Comparison of ENCODE assay signal across 20 cellular contexts in the genomic region with DNA sequence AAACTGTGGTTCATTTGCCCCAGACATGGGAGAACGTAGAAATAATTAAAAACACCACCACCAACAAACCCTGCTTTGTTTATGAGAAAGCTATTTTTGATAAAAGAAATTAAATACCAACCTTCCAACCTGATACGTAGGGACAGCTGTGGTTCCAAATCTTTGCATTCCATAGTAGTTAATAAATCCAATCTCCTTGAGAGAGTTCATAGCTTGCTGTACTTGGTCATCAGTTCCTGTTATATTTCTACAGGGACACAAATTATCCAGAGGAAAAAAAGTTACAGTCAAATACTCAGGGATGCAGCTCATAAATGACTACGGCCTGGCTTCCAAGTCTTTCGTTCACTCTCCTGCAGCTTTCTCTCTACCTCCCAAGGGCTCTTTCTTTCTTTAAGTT. TPM values are rescaled to one million over a fixed set of nuclear protein-coding genes. Genes with fewer than 3 reads are reported as not detected.
DNase-seq lines count a peak whose midpoint lies in the region; ATAC-seq and TF ChIP-seq lines count a peak whose summit lies in the region.
"Had no signal": no experiment of that assay in that cellular context is flagged by ENCODE, and none has a peak within 500 bp of the region (broad histone marks: within the 10 kb centered on the region; RNA-seq: fewer than 3 reads in every experiment).

No MANE protein-coding gene starts in this region.

- H3K27ac ChIP-seq in SK-N-SH (ENCODE audit: low read depth in 2 of 2, low read length in 1 of 2) (no peak overlapping the region), mesenchymal stem cell (ENCODE audit: low read length, poor library complexity, severe bottlenecking) (peak overlapping the region; percentile 17), left lung (no peak overlapping the region)
- H3K27ac ChIP-seq: 22Rv1 had no signal

- H3K4me2 ChIP-seq in SK-N-SH, result no peak overlapping the region
- H3K4me2 ChIP-seq in mesenchymal stem cell (ENCODE audit: low read length, poor library complexity, severe bottlenecking), result no peak overlapping the region

- H3K36me3 ChIP-seq in SK-N-SH (replicated peaks in 1 of 2; ENCODE audit: control insufficient read depth in 1 of 2, insufficient read depth in 2 of 2, low read length in 1 of 2) (peaks cover 15 to 60% of the 10 kb centered on the region in 2 experiments), mesenchymal stem cell (ENCODE audit: control insufficient read depth in 1 of 2, insufficient read depth in 2 of 2, low read depth in 1 of 2, low read length in 2 of 2) (peaks cover 31 to 39% of the 10 kb centered on the region in 2 experiments), left lung (peaks cover 0 to 12% of the 10 kb centered on the region in 2 donors)

- H3F3A ChIP-seq in SK-N-SH (replicated peaks; ENCODE audit: insufficient read depth), result peaks cover 11% of the 10 kb centered on the region

- H3K4me1 ChIP-seq in SK-N-SH (ENCODE audit: control insufficient read depth in 1 of 2, insufficient read depth in 2 of 2, low read depth in 1 of 2, low read length in 1 of 2) (no peaks in the 10 kb centered on the region), mesenchymal stem cell (ENCODE audit: control insufficient read depth, insufficient read depth, low read depth, low read length) (peaks cover 3% of the 10 kb centered on the region), left lung (no peaks in the 10 kb centered on the region)
- H3K4me1 ChIP-seq: BE2C, HAP-1 had no signal

- no peak for ATAC-seq in left lung
- ATAC-seq: PC-3 had no signal

- no peak overlapping the region for H3K23ac ChIP-seq in mesenchymal stem cell (ENCODE audit: low read length in 2 of 2)

- no peak overlapping the region for H4K91ac ChIP-seq in mesenchymal stem cell (ENCODE audit: low read length)

- no peak overlapping the region for H3K9ac ChIP-seq in SK-N-SH
- no peak overlapping the region for H3K9ac ChIP-seq in mesenchymal stem cell (ENCODE audit: low read length)

- H2AK5ac ChIP-seq in mesenchymal stem cell (ENCODE audit: low read length, severe bottlenecking), result no peak overlapping the region

- POLR2A ChIA-PET in SK-N-SH (lab: Yijun Ruan, JAX), result no interaction called here

- H3K9me3 ChIP-seq in SK-N-SH, result no peaks in the 10 kb centered on the region
- H3K9me3 ChIP-seq in mesenchymal stem cell (ENCODE audit: control insufficient read depth, low read length), result no peaks in the 10 kb centered on the region
- H3K9me3 ChIP-seq in left lung, result no peaks in the 10 kb centered on the region
- H3K9me3 ChIP-seq: BE2C, HAP-1 had no signal

- no peak overlapping the region for H4K8ac ChIP-seq in mesenchymal stem cell (ENCODE audit: low read length)

- no peak overlapping the region for H2BK5ac ChIP-seq in mesenchymal stem cell (ENCODE audit: low read depth, low read length, poor library complexity, severe bottlenecking)

- H3K79me1 ChIP-seq in mesenchymal stem cell (replicated peaks; ENCODE audit: low read length, poor library complexity, severe bottlenecking), result peaks cover 13% of the 10 kb centered on the region

- no peak overlapping the region for H2BK120ac ChIP-seq in mesenchymal stem cell (ENCODE audit: low read depth, low read length)

- TF ChIP-seq EP300 in SK-N-SH (IDR thresholded peaks at IDR 0.05; ENCODE audit: borderline replicate concordance in 1 of 2, low read depth in 1 of 2, low read length in 1 of 2), result no peak

- no peak for TF ChIP-seq RAD21 in SK-N-SH (IDR thresholded peaks at IDR 0.05; ENCODE audit: low read length)

- no peak overlapping the region for H3K4ac ChIP-seq in mesenchymal stem cell (ENCODE audit: low read depth in 1 of 2, low read length in 2 of 2)

- H3K9me2 ChIP-seq in SK-N-SH, result no peaks in the 10 kb centered on the region

- no peak overlapping the region for H2BK12ac ChIP-seq in mesenchymal stem cell (ENCODE audit: low read length in 2 of 2)

- no peak overlapping the region for H3K14ac ChIP-seq in mesenchymal stem cell (ENCODE audit: low read length in 2 of 2)

- 74% methylated on average over 4 of the region's 4 CpGs for WGBS in SK-N-SH (ENCODE audit: low lambda C conversion rate)
- no CpG with 5 or more reads among the region's 4 CpGs for WGBS in mesenchymal stem cell

- TF ChIP-seq CTCF in SK-N-SH (IDR thresholded peaks at IDR 0.05), result no peak
- no peak for TF ChIP-seq CTCF in left lung (IDR thresholded peaks at IDR 0.05)

- DNase-seq in AG08395 (ENCODE audit: low spot score), result peak; percentile 18
- peak; percentile 5 for DNase-seq in GM04503 (ENCODE audit: low read depth)
- DNase-seq in SK-N-SH, result no peak
- DNase-seq in mesenchymal stem cell, result no peak
- DNase-seq in GM19238 (ENCODE audit: insufficient read length, low spot score), result no peak
- DNase-seq in NCI-H2029 (lab: John Stamatoyannopoulos, UW), result no peak
- DNase-seq in left lung, result no peak
- DNase-seq in cortex of kidney (lab: John Stamatoyannopoulos, UW), result no peak
- DNase-seq: BE2C; CD4-positive, alpha-beta memory T cell; KG1; NCI-H1417 treated with DMSO at 0.1 percent for 48 hours; NCI-H187 treated with DMSO at 0.1 percent for 48 hours; NCI-H226; NCI-H524 treated with DMSO at 0.1 percent for 48 hours; PC-3; RPMI8226; SIG-M5 had no signal

- H3K4me3 ChIP-seq in SK-N-SH (ENCODE audit: low read depth in 2 of 2, low read length in 1 of 2), result no peak overlapping the region
- H3K4me3 ChIP-seq in mesenchymal stem cell (ENCODE audit: insufficient read depth in 1 of 2, low read depth in 1 of 2, low read length in 2 of 2), result no peak overlapping the region
- no peak overlapping the region for H3K4me3 ChIP-seq in left lung
- H3K4me3 ChIP-seq: HAP-1 had no signal

- H2AFZ ChIP-seq in SK-N-SH (ENCODE audit: low read depth) (no peak overlapping the region), mesenchymal stem cell (ENCODE audit: low read depth, low read length) (no peak overlapping the region)

- no peaks in the 10 kb centered on the region for H3K79me2 ChIP-seq in SK-N-SH (ENCODE audit: insufficient read depth)

- H3K18ac ChIP-seq in mesenchymal stem cell (ENCODE audit: low read depth in 1 of 2, low read length in 2 of 2), result no peak overlapping the region

- H2BK15ac ChIP-seq in mesenchymal stem cell (ENCODE audit: low read depth, poor library complexity, severe bottlenecking), result no peak overlapping the region

- intact Hi-C loops in left lung (cut with DNase I), result no loop called here

- no peaks in the 10 kb centered on the region for H4K20me1 ChIP-seq in SK-N-SH (ENCODE audit: insufficient read depth)

- CTCF ChIA-PET in SK-N-SH (lab: Yijun Ruan, JAX), result interaction anchor here (0.7 to 1.3 kb wide), 4 partner anchors 14 to 551 kb away, joined by 3 to 5 read pairs (median 4); no protein-coding TSS in a partner anchor

- no peaks in the 10 kb centered on the region for H3K27me3 ChIP-seq in SK-N-SH (ENCODE audit: insufficient read depth)
- no peaks in the 10 kb centered on the region for H3K27me3 ChIP-seq in mesenchymal stem cell (ENCODE audit: control insufficient read depth in 1 of 2, insufficient read depth in 1 of 2, low read length in 2 of 2)
- no peaks in the 10 kb centered on the region for H3K27me3 ChIP-seq in left lung
- H3K27me3 ChIP-seq: BE2C had no signal

TF ChIP-seq in SK-N-SH, 30 proteins besides CTCF, POLR2A, EP300 and RAD21:
- TF ChIP-seq FOSL2 (IDR thresholded peaks at IDR 0.05; ENCODE audit: borderline replicate concordance, low read depth) (peak; percentile 15; the same call in 1 of the 2 replicates), MEF2A (IDR thresholded peaks at IDR 0.05; ENCODE audit: borderline replicate concordance, low read depth) (no peak), TCF12 (IDR thresholded peaks at IDR 0.05) (peak; percentile 33; the same call in 1 of the 2 replicates), YY1 (IDR thresholded peaks at IDR 0.05; ENCODE audit: low read depth) (no peak), ELF1 (IDR thresholded peaks at IDR 0.05) (no peak)
- TF ChIP-seq, protein P1, sequence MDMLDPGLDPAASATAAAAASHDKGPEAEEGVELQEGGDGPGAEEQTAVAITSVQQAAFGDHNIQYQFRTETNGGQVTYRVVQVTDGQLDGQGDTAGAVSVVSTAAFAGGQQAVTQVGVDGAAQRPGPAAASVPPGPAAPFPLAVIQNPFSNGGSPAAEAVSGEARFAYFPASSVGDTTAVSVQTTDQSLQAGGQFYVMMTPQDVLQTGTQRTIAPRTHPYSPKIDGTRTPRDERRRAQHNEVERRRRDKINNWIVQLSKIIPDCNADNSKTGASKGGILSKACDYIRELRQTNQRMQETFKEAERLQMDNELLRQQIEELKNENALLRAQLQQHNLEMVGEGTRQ (IDR thresholded peaks at IDR 0.05; ENCODE audit: borderline replicate concordance, low read depth, low read length), result no peak
- TF ChIP-seq, protein P2, sequence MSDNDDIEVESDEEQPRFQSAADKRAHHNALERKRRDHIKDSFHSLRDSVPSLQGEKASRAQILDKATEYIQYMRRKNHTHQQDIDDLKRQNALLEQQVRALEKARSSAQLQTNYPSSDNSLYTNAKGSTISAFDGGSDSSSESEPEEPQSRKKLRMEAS (IDR thresholded peaks at IDR 0.05; ENCODE audit: low read depth), result no peak
TF ChIP-seq in SK-N-SH: peak in this region for 2.

RNA-seq across cellular contexts. Expression of a gene that starts 41.1 kb away (rescaled TPM):
- polyA plus RNA-seq in SK-N-SH (2012; rRNA removed), result 18.8 and 22.6 TPM in 2 replicates
- 23.2 and 24.3 TPM in 2 replicates for polyA plus RNA-seq in SK-N-SH (2012; cell fraction: cytosol; rRNA removed)
- polyA plus RNA-seq in SK-N-SH (2012; cell fraction: nucleus; rRNA removed), result 30.1 and 38.2 TPM in 2 replicates
- polyA plus RNA-seq in mesenchymal stem cell (2013, experiment 1 of 2), result 6.1 TPM
- polyA plus RNA-seq in mesenchymal stem cell (2013, experiment 2 of 2), result 6.0 TPM
- total RNA-seq in left lung, result 10 to 100 TPM; 10.3 to 16.6 TPM

RNA-seq across cellular contexts. Expression of a gene that starts 51.1 kb away (rescaled TPM):
- 13.1 and 19.1 TPM in 2 replicates for polyA plus RNA-seq in SK-N-SH (2012; rRNA removed)
- polyA plus RNA-seq in SK-N-SH (2012; cell fraction: cytosol; rRNA removed), result 17.7 and 17.8 TPM in 2 replicates
- 21.9 and 42.7 TPM in 2 replicates for polyA plus RNA-seq in SK-N-SH (2012; cell fraction: nucleus; rRNA removed)
- 12.5 TPM for polyA plus RNA-seq in mesenchymal stem cell (2013, experiment 1 of 2)
- polyA plus RNA-seq in mesenchymal stem cell (2013, experiment 2 of 2), result 12.4 TPM
- 10 to 100 TPM; 15.0 to 15.9 TPM for total RNA-seq in left lung

Comparison
In these comparisons a context has a peak if more than half of its experiments do, and no peak if none do; other contexts are left out.
1. DNase-seq: peak in AG08395 (single experiment) and GM04503 (single experiment); none in SK-N-SH (single experiment), mesenchymal stem cell (single experiment), GM19238 (single experiment), NCI-H2029 (single experiment), left lung (0 of 2) and cortex of kidney (single experiment).